ENCODE assay signal across 21 cellular contexts in the genomic region with DNA sequence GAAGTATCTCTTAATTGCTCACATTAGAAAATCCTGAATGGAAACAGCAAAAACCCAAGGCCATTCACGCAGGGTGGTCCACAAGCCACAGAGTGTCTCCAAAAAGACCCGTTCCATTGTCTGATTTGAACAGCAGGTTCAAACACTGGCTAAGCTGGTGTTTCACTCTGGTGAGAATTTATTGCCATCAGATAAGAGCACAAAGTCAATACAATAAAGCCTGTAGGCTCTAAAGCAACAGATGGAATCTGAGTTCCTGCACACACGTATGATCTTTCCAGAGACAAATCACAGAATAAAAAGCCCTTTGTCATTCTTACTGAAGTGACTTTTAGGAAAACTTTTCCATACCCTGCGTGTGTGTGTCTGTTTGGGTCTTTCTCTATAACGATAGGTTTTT. TPM values are rescaled to one million over a fixed set of nuclear protein-coding genes. Genes with fewer than 3 reads are reported as not detected.
DNase-seq lines count a peak whose midpoint lies in the region; ATAC-seq, FAIRE-seq and TF ChIP-seq lines count a peak whose summit lies in the region.
"Had no signal": no experiment of that assay in that cellular context is flagged by ENCODE, and none has a peak within 500 bp of the region (broad histone marks: within the 10 kb centered on the region; RNA-seq: fewer than 3 reads in every experiment).

No MANE protein-coding gene starts in this region.

- no TSS peak for BruUV-seq in K562 (replicated peaks; lab: Mats Ljungman, UMichigan)

- intact Hi-C loops in K562 (cut with micrococcal nuclease) = no loop called here
- intact Hi-C loops in activated CD8-positive, alpha-beta T cell treated with anti-CD3 and anti-CD28 coated beads for 36 hours (cut with micrococcal nuclease) = no loop called here

- no peaks in the 10 kb centered on the region for H3K9me1 ChIP-seq in K562 (ENCODE audit: control insufficient read depth, insufficient read depth, low read length)

- CTCF ChIA-PET in K562 (lab: Yijun Ruan, JAX; ENCODE audit: low intra/inter-chr PET ratio) = interaction anchor here (0.6 kb wide), 1 partner anchor 356 kb away, joined by 7 read pairs; no protein-coding TSS in a partner anchor
- CTCF ChIA-PET in activated CD8-positive, alpha-beta T cell treated with anti-CD3 and anti-CD28 coated beads for 36 hours (lab: Charles Lee) = interaction anchor here (0.8 to 1.6 kb wide), 4 partner anchors 12 to 151 kb away, joined by 3 read pairs; no protein-coding TSS in a partner anchor

- H3K9ac ChIP-seq in K562 (ENCODE audit: insufficient read depth in 1 of 2, low read depth in 2 of 2, low read length in 2 of 2) = no peak overlapping the region
- H3K9ac ChIP-seq: GM23248 had no signal

- H3K27me3 Mint-ChIP-seq in nephron progenitor cell (ENCODE audit: low read depth, poor library complexity) = peaks cover 52% of the 10 kb centered on the region
- peaks cover 60% of the 10 kb centered on the region for H3K27me3 Mint-ChIP-seq in activated CD8-positive, alpha-beta T cell treated with anti-CD3 and anti-CD28 coated beads for 36 hours

- H3K27me3 ChIP-seq in K562 (ENCODE audit: control insufficient read depth in 2 of 2, insufficient read depth in 2 of 2, low read length in 2 of 2) = peaks cover 18 to 40% of the 10 kb centered on the region in 2 experiments

- H3K9me3 ChIP-seq in K562 (replicated peaks; ENCODE audit: control insufficient read depth, insufficient read depth, low read depth, low read length) = no peaks in the 10 kb centered on the region

- FAIRE-seq in D721Med (lab: Jason Lieb, UNC) (peak; percentile 84), K562 (lab: Jason Lieb, UNC) (no peak)
- FAIRE-seq: GM12891, GM18507, HepG2 had no signal

- TF ChIP-seq POLR2A in K562 (conservative IDR thresholded peaks at IDR 0.05) = no peak

- peaks cover 3% of the 10 kb centered on the region; the same call in 1 of the 2 replicates for H4K20me1 ChIP-seq in K562 (replicated peaks; ENCODE audit: control insufficient read depth, insufficient read depth, low read length)

- TF ChIP-seq RAD21 in K562 (CRISPR knock-in tag; conservative IDR thresholded peaks at IDR 0.05 in 1 of 2, IDR thresholded peaks at IDR 0.05 in 1 of 2) = no peak

- TF ChIP-seq CTCF in D721Med (IDR thresholded peaks at IDR 0.05; ENCODE audit: insufficient read depth, missing control alignments) (no peak), K562 (IDR thresholded peaks at IDR 0.05 in 2 of 3, conservative IDR thresholded peaks at IDR 0.05 in 1 of 3; ENCODE audit: insufficient read depth in 2 of 3, low read depth in 1 of 3, low read length in 3 of 3) (no peak), nephron progenitor cell (IDR thresholded peaks at IDR 0.05) (no peak)
- no peak for TF ChIP-seq CTCF in activated CD8-positive, alpha-beta T cell treated with anti-CD3 and anti-CD28 coated beads for 36 hours (IDR thresholded peaks at IDR 0.05)

- in situ Hi-C loops in K562 (cut with MboI) = no loop called here

- 0% methylated on average over 5 of the region's 5 CpGs for WGBS in K562 (ENCODE audit: insufficient coverage, low coverage, missing lambda C conversion rate)

- peak overlapping the region; percentile 97 for H3K27ac Mint-ChIP-seq in nephron progenitor cell
- no peak overlapping the region for H3K27ac Mint-ChIP-seq in activated CD8-positive, alpha-beta T cell treated with anti-CD3 and anti-CD28 coated beads for 36 hours
- H3K27ac Mint-ChIP-seq: HFFc6 had no signal

- H3K4me1 ChIP-seq in K562 (replicated peaks in 1 of 2; ENCODE audit: control insufficient read depth in 2 of 2, insufficient read depth in 2 of 2, low read length in 2 of 2) = peaks cover 0 to 20% of the 10 kb centered on the region in 2 experiments; a peak in 2 of 5 replicates

- TF ChIP-seq EP300 in K562 (IDR thresholded peaks at IDR 0.05; ENCODE audit: low read length) = no peak

- DNase-seq in D721Med (ENCODE audit: insufficient read length, low spot score) = no peak
- peak; percentile 41 for DNase-seq in HT-29 (ENCODE audit: low spot score)
- DNase-seq in K562 (ENCODE audit: extremely low read depth in 1 of 4, low spot score in 3 of 4) = no peak
- no peak for DNase-seq in nephron progenitor cell
- DNase-seq in T-helper 2 cell = no peak
- no peak for DNase-seq in activated CD8-positive, alpha-beta T cell treated with anti-CD3 and anti-CD28 coated beads for 36 hours
- DNase-seq in T-helper 1 cell = no peak
- DNase-seq: C1 segment of cervical spinal cord, GF-D8, GM23248, HFFc6, NCI-H1105, NCI-H1694 treated with DMSO at 0.1 percent for 48 hours, NCI-H2171, NCI-H446, NCI-H69 had no signal

- no peaks in the 10 kb centered on the region for H3K36me3 ChIP-seq in K562 (ENCODE audit: control insufficient read depth, insufficient read depth, low read length)

- H2AFZ ChIP-seq in K562 (ENCODE audit: low read depth, low read length) = no peak overlapping the region
- H2AFZ ChIP-seq: GM23248 had no signal

- no peaks in the 10 kb centered on the region for H3K9me3 Mint-ChIP-seq in nephron progenitor cell
- H3K9me3 Mint-ChIP-seq in activated CD8-positive, alpha-beta T cell treated with anti-CD3 and anti-CD28 coated beads for 36 hours = no peaks in the 10 kb centered on the region
- H3K9me3 Mint-ChIP-seq: HFFc6 had no signal

- no peak for ATAC-seq in K562
- no peak for ATAC-seq in activated CD8-positive, alpha-beta T cell treated with anti-CD3 and anti-CD28 coated beads for 36 hours
- ATAC-seq: HepG2 had no signal

- H3K36me3 Mint-ChIP-seq in nephron progenitor cell (ENCODE audit: low read depth) = no peaks in the 10 kb centered on the region
- no peaks in the 10 kb centered on the region for H3K36me3 Mint-ChIP-seq in activated CD8-positive, alpha-beta T cell treated with anti-CD3 and anti-CD28 coated beads for 36 hours (ENCODE audit: low read depth)

- H3K27ac ChIP-seq in K562 (ENCODE audit: extremely low read depth, low read depth, low read length) = no peak overlapping the region
- H3K27ac ChIP-seq: GM23248, RWPE1 had no signal

- peak overlapping the region; percentile 82 for H3K4me3 Mint-ChIP-seq in nephron progenitor cell
- no peak overlapping the region for H3K4me3 Mint-ChIP-seq in activated CD8-positive, alpha-beta T cell treated with anti-CD3 and anti-CD28 coated beads for 36 hours
- H3K4me3 Mint-ChIP-seq: HFFc6 had no signal

- no peaks in the 10 kb centered on the region for H3K79me2 ChIP-seq in K562 (ENCODE audit: control insufficient read depth, insufficient read depth, low read length)

- no peak overlapping the region for H3K4me3 ChIP-seq in K562
- H3K4me3 ChIP-seq: GM23248 had no signal

- H3K4me1 Mint-ChIP-seq in nephron progenitor cell = peaks cover 79% of the 10 kb centered on the region
- H3K4me1 Mint-ChIP-seq in activated CD8-positive, alpha-beta T cell treated with anti-CD3 and anti-CD28 coated beads for 36 hours (ENCODE audit: low read depth) = peaks cover 30% of the 10 kb centered on the region

- POLR2A ChIA-PET in K562 (lab: Yijun Ruan, JAX) = no interaction called here
- POLR2A ChIA-PET in activated CD8-positive, alpha-beta T cell treated with anti-CD3 and anti-CD28 coated beads for 36 hours (lab: Charles Lee) = no interaction called here

- no peak overlapping the region for H3K4me2 ChIP-seq in K562 (ENCODE audit: insufficient read depth, low read length)

TF ChIP-seq in K562, 482 proteins besides CTCF, POLR2A, EP300 and RAD21 (continues in another document):
- TF ChIP-seq ZC3H11A (IDR thresholded peaks at IDR 0.05; ENCODE audit: low read depth, low read length) (no peak), MEIS2 (IDR thresholded peaks at IDR 0.05; ENCODE audit: partially characterized antibody) (peak; percentile 48), NR3C1 (CRISPR knock-in tag; IDR thresholded peaks at IDR 0.05) (no peak)

RNA-seq across cellular contexts. Expression of a gene that starts 5.1 kb away (rescaled TPM):
- not detected in 2 replicates for total RNA-seq in HT-29 (2014; rRNA removed; shearing (Covaris generic))
- not detected in 2 replicates for total RNA-seq in K562 (2011; cell fraction: chromatin; rRNA removed; ENCODE audit: low replicate concordance)
- not detected in 2 replicates for total RNA-seq in K562 (2011; cell fraction: nucleolus; rRNA removed)
- not detected in 2 replicates for total RNA-seq in K562 (2011; cell fraction: nucleoplasm; rRNA removed)
- not detected in 2 replicates for total RNA-seq in K562 (2014; rRNA removed)
- total RNA-seq in K562 (2014; rRNA removed; fragmentation: Illumina TruSeq; extraction: Trizol) = not detected in 2 replicates
- total RNA-seq in K562 (2015; rRNA removed; fragmentation: Illumina TruSeq; extraction: Trizol) = not detected in 2 replicates
- 0.29 and 0.38 TPM in 2 replicates for total RNA-seq in K562 (2021)
- not detected in 2 replicates for polyA plus RNA-seq in K562 (2011; rRNA removed)
- polyA plus RNA-seq in K562 (2011; cell fraction: cytosol; rRNA removed) = not detected in 2 replicates
- polyA plus RNA-seq in K562 (2011; cell fraction: nucleus; rRNA removed) = not detected in 2 replicates
- 0.06 TPM in 1 of 2 replicates, not detected in the other for polyA plus RNA-seq in K562 (2012)
- not detected in 2 replicates for polyA plus RNA-seq in K562 (2014; fragmentation: Illumina TruSeq; extraction: Trizol)
- not detected for polyA plus RNA-seq in K562 (2014; fragmentation: Nextera tagmentation; extraction: Ambion mirVana)
- polyA plus RNA-seq in K562 (2014; rRNA removed) = not detected in 2 replicates
- polyA minus RNA-seq in K562 (2011; rRNA and poly(A)+ RNA removed) = not detected in 2 replicates
- polyA minus RNA-seq in K562 (2011; cell fraction: cytosol; rRNA and poly(A)+ RNA removed) = not detected in 2 replicates
- not detected in 2 replicates for polyA minus RNA-seq in K562 (2011; cell fraction: nucleus; rRNA and poly(A)+ RNA removed)
- total RNA-seq in activated CD8-positive, alpha-beta T cell treated with anti-CD3 and anti-CD28 coated beads for 36 hours = not detected
- total RNA-seq: Daoy, HepG2, HFFc6 had no signal
- polyA plus RNA-seq: HepG2 had no signal

RNA-seq across cellular contexts. Expression of a gene that starts 34.2 kb away (rescaled TPM):
- total RNA-seq in HT-29 (2014; rRNA removed; shearing (Covaris generic)) = not detected in 2 replicates
- not detected in 2 replicates for total RNA-seq in K562 (2011; cell fraction: chromatin; rRNA removed; ENCODE audit: low replicate concordance)
- not detected in 2 replicates for total RNA-seq in K562 (2011; cell fraction: nucleolus; rRNA removed)
- total RNA-seq in K562 (2011; cell fraction: nucleoplasm; rRNA removed) = not detected in 2 replicates
- total RNA-seq in K562 (2014; rRNA removed) (not detected in 2 replicates), K562 (2014; rRNA removed; fragmentation: Illumina TruSeq; extraction: Trizol) (not detected in 2 replicates), K562 (2015; rRNA removed; fragmentation: Illumina TruSeq; extraction: Trizol) (not detected in 2 replicates), K562 (2021) (not detected in 2 replicates)
- polyA plus RNA-seq in K562 (2011; rRNA removed) (not detected in 2 replicates), K562 (2014; fragmentation: Illumina TruSeq; extraction: Trizol) (not detected in 2 replicates), K562 (2014; fragmentation: Nextera tagmentation; extraction: Ambion mirVana) (not detected), K562 (2014; rRNA removed) (not detected in 2 replicates)
- not detected in 2 replicates for polyA plus RNA-seq in K562 (2011; cell fraction: cytosol; rRNA removed)
- polyA plus RNA-seq in K562 (2011; cell fraction: nucleus; rRNA removed) = not detected in 2 replicates
- not detected in 2 replicates for polyA plus RNA-seq in K562 (2012)
- polyA minus RNA-seq in K562 (2011; rRNA and poly(A)+ RNA removed) = not detected in 2 replicates
- polyA minus RNA-seq in K562 (2011; cell fraction: cytosol; rRNA and poly(A)+ RNA removed) = not detected in 2 replicates
- polyA minus RNA-seq in K562 (2011; cell fraction: nucleus; rRNA and poly(A)+ RNA removed) = not detected in 2 replicates
- not detected for total RNA-seq in activated CD8-positive, alpha-beta T cell treated with anti-CD3 and anti-CD28 coated beads for 36 hours
- total RNA-seq: Daoy, GM23248, HepG2, HFFc6 had no signal
- polyA plus RNA-seq: GM23248, HepG2 had no signal
